27 cellular contexts compared by ENCODE assay signal in the genomic region with DNA sequence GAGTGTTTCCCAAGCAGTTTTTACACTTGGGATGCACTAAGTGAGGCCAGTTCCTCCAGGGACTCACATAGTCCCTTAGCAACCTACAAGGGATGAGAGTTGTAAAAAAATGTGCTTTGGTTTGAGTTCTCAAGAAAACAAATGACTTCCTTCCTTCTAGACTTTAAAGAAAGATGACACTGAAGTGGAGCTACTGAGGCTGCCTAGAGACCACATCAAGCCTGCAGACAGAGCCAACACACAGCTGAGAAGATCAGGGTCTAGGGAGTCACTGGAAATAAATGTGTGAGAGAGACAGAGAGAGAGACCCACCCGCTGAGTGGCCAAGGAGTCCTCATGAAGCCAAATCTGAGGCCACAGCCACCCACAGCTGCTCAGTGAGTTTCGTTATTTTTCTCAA.
DNase-seq lines count a peak whose midpoint lies in the region; ATAC-seq, FAIRE-seq and TF ChIP-seq lines count a peak whose summit lies in the region.
"Had no signal": no experiment of that assay in that cellular context is flagged by ENCODE, and none has a peak within 500 bp of the region (broad histone marks: within the 10 kb centered on the region; RNA-seq: fewer than 3 reads in every experiment).

No MANE protein-coding gene starts in this region.

- no peak overlapping the region for H4K8ac ChIP-seq in mesenchymal stem cell (ENCODE audit: low read length)

- ATAC-seq in gastrocnemius medialis (no peak), HepG2 (no peak), HG02642 (IDR thresholded peaks at IDR 0.05; ENCODE audit: poor library complexity, unreplicated experiment) (no peak)
- ATAC-seq: gastroesophageal sphincter, GM12878 had no signal

- no peak for TF ChIP-seq RAD21 in HepG2 (CRISPR knock-in tag; IDR thresholded peaks at IDR 0.05)

- no peak overlapping the region for H3K4ac ChIP-seq in mesenchymal stem cell (ENCODE audit: low read depth in 1 of 2, low read length in 2 of 2)

- H3K36me3 Mint-ChIP-seq in IgD-negative memory B cell (peaks cover 11% of the 10 kb centered on the region), astrocyte (ENCODE audit: low read depth, unreplicated experiment) (peaks cover 51% of the 10 kb centered on the region)
- H3K36me3 Mint-ChIP-seq: CD8-positive, alpha-beta memory T cell had no signal

- H3K18ac ChIP-seq in mesenchymal stem cell (ENCODE audit: low read depth in 1 of 2, low read length in 2 of 2), result peak overlapping the region in 1 of 2 experiments; percentile 93

- no peak overlapping the region for H3K14ac ChIP-seq in mesenchymal stem cell (ENCODE audit: low read length in 2 of 2)

- TF ChIP-seq EP300 in HepG2 (IDR thresholded peaks at IDR 0.05; ENCODE audit: low read depth in 2 of 2, low read length in 2 of 2) (no peak), HepG2 (CRISPR knock-in tag; IDR thresholded peaks at IDR 0.05; ENCODE audit: borderline replicate concordance) (no peak)

- FAIRE-seq in astrocyte (lab: Jason Lieb, UNC) (peak; percentile 13), HepG2 (lab: Jason Lieb, UNC) (no peak)
- FAIRE-seq: GM12878, keratinocyte had no signal

- peaks cover 17% of the 10 kb centered on the region for H3K36me3 ChIP-seq in astrocyte (ENCODE audit: insufficient read depth, low read length)
- H3K36me3 ChIP-seq in mesenchymal stem cell (ENCODE audit: control insufficient read depth in 1 of 2, insufficient read depth in 2 of 2, low read depth in 1 of 2, low read length in 2 of 2), result peaks cover 4 to 48% of the 10 kb centered on the region in 2 experiments
- no peaks in the 10 kb centered on the region for H3K36me3 ChIP-seq in gastrocnemius medialis
- peaks cover 34 to 85% of the 10 kb centered on the region in 2 experiments for H3K36me3 ChIP-seq in HepG2 (replicated peaks in 1 of 2; ENCODE audit: control insufficient read depth in 1 of 2, insufficient read depth in 2 of 2, low read length in 2 of 2)

- no peak overlapping the region for H4K91ac ChIP-seq in mesenchymal stem cell (ENCODE audit: low read length)

- DNase-seq in astrocyte (ENCODE audit: low read depth) (no peak), mesenchymal stem cell (peak; percentile 67), gastrocnemius medialis (no peak), HepG2 (ENCODE audit: low spot score) (no peak), NCI-H2029 (lab: John Stamatoyannopoulos, UW) (no peak), mucosa of gallbladder (ENCODE audit: low spot score) (no peak)
- DNase-seq: activated naive CD4-positive, alpha-beta T cell treated with anti-CD3 and anti-CD28 coated beads, Interleukin-2, amount 50 U/mL, for 16 hours; activated T-cell treated with anti-CD3 and anti-CD28 coated beads, Interleukin-2, amount 50 U/mL, for 48 hours; erythroblast; HCEC 1CT; mesendoderm; MV-4-11; NCI-H2171; NCI-H524; spleen; stimulated activated CD4-positive, alpha-beta T cell treated with anti-CD3 and anti-CD28 coated beads, Interleukin-4, amount 100 ng/mL, for 4 hours; transverse colon had no signal

- H3K9ac ChIP-seq in astrocyte (ENCODE audit: low read length) (no peak overlapping the region), mesenchymal stem cell (ENCODE audit: low read length) (no peak overlapping the region), HepG2 (ENCODE audit: insufficient read depth, low read depth, low read length) (no peak overlapping the region)
- H3K9ac ChIP-seq: KMS-11 had no signal

- no peaks in the 10 kb centered on the region for H3K9me3 Mint-ChIP-seq in IgD-negative memory B cell
- peaks cover 6% of the 10 kb centered on the region for H3K9me3 Mint-ChIP-seq in astrocyte (ENCODE audit: unreplicated experiment)

- H2BK15ac ChIP-seq in mesenchymal stem cell (ENCODE audit: low read depth, poor library complexity, severe bottlenecking), result no peak overlapping the region

- H3K79me2 ChIP-seq in astrocyte (ENCODE audit: insufficient read depth, low read length) (peaks cover 29% of the 10 kb centered on the region), HepG2 (ENCODE audit: insufficient read depth, low read length) (no peaks in the 10 kb centered on the region)

- H2BK12ac ChIP-seq in mesenchymal stem cell (ENCODE audit: low read length in 2 of 2), result peak overlapping the region in 1 of 2 experiments; percentile 15

- H3K4me2 ChIP-seq in astrocyte (ENCODE audit: low read length) (no peak overlapping the region), mesenchymal stem cell (ENCODE audit: low read length, poor library complexity, severe bottlenecking) (no peak overlapping the region), HepG2 (ENCODE audit: low read depth, low read length) (no peak overlapping the region)
- H3K4me2 ChIP-seq: KMS-11 had no signal

- H3K4me3 Mint-ChIP-seq in IgD-negative memory B cell, result no peak overlapping the region
- peak overlapping the region; percentile 14 for H3K4me3 Mint-ChIP-seq in astrocyte (ENCODE audit: unreplicated experiment)
- H3K4me3 Mint-ChIP-seq: CD8-positive, alpha-beta memory T cell; central memory CD8-positive, alpha-beta T cell; stimulated activated naive CD8-positive, alpha-beta T cell treated with anti-CD3 and anti-CD28 coated beads, Interleukin-15, Interleukin-2, amounts not matched to agents 100 ng/mL and 50 ng/mL, for 24 hours had no signal

- in situ Hi-C loops in gastrocnemius medialis (cut with MboI; ENCODE audit: low sequenced_read_pairs in 4 of 4), result no loop called here
- in situ Hi-C loops in HepG2 (cut with HindIII; ENCODE audit: extremely low pct_ligation_motif_present, low pct_unique_long_range_greater_than_20kb), result no loop called here

- H3K9me3 ChIP-seq in astrocyte (ENCODE audit: insufficient read depth, low read depth, low read length), result peaks cover 3% of the 10 kb centered on the region
- peaks cover 8% of the 10 kb centered on the region for H3K9me3 ChIP-seq in mesenchymal stem cell (ENCODE audit: control insufficient read depth, low read length)
- H3K9me3 ChIP-seq in gastrocnemius medialis, result no peaks in the 10 kb centered on the region
- H3K9me3 ChIP-seq in HepG2 (ENCODE audit: low read length), result no peaks in the 10 kb centered on the region
- H3K9me3 ChIP-seq: gastroesophageal sphincter, spleen, transverse colon had no signal

- H2AK5ac ChIP-seq in mesenchymal stem cell (ENCODE audit: low read length, severe bottlenecking), result no peak overlapping the region

- peaks cover 0 to 1% (median 0%) of the 10 kb centered on the region in 3 donors for H3K4me1 Mint-ChIP-seq in IgD-negative memory B cell
- peaks cover 62% of the 10 kb centered on the region for H3K4me1 Mint-ChIP-seq in astrocyte (ENCODE audit: low read depth, unreplicated experiment)
- H3K4me1 Mint-ChIP-seq: CD8-positive, alpha-beta memory T cell; central memory CD8-positive, alpha-beta T cell had no signal

- H2BK120ac ChIP-seq in mesenchymal stem cell (ENCODE audit: low read depth, low read length), result no peak overlapping the region

- H3K27me3 Mint-ChIP-seq in IgD-negative memory B cell (no peaks in the 10 kb centered on the region), astrocyte (ENCODE audit: low read depth, unreplicated experiment) (no peaks in the 10 kb centered on the region)

- WGBS in mesenchymal stem cell, result 65% methylated on average over 2 of the region's 2 CpGs
- 97% methylated on average over 2 of the region's 2 CpGs for WGBS in HepG2 (ENCODE audit: low lambda C conversion rate)

- intact Hi-C loops in gastrocnemius medialis (cut with DNase I; ENCODE audit: low total_unique reads), result no loop called here
- intact Hi-C loops in HepG2 (cut with micrococcal nuclease; ENCODE audit: unreplicated experiment), result no loop called here

- H2AFZ ChIP-seq in astrocyte (ENCODE audit: low read depth, low read length), result no peak overlapping the region
- H2AFZ ChIP-seq in mesenchymal stem cell (ENCODE audit: low read depth, low read length), result no peak overlapping the region
- H2AFZ ChIP-seq in HepG2 (ENCODE audit: low read length), result no peak overlapping the region

- no peak overlapping the region for H2BK5ac ChIP-seq in mesenchymal stem cell (ENCODE audit: low read depth, low read length, poor library complexity, severe bottlenecking)

- H3K4me1 ChIP-seq in astrocyte (ENCODE audit: insufficient read depth, low read length) (peaks cover 17% of the 10 kb centered on the region), mesenchymal stem cell (ENCODE audit: control insufficient read depth, insufficient read depth, low read depth, low read length) (peaks cover 14% of the 10 kb centered on the region), gastrocnemius medialis (peaks cover 37 to 49% of the 10 kb centered on the region in 2 donors), HepG2 (ENCODE audit: insufficient read depth, low read length) (no peaks in the 10 kb centered on the region)

- H3K27ac ChIP-seq in astrocyte (ENCODE audit: low read depth, low read length) (no peak overlapping the region), mesenchymal stem cell (ENCODE audit: low read length, poor library complexity, severe bottlenecking) (no peak overlapping the region), gastrocnemius medialis (peak overlapping the region in 3 of 4 donors; percentile 65 to 83 (median 69)), HepG2 (ENCODE audit: extremely low read length, insufficient read depth, low read length) (no peak overlapping the region)
- H3K27ac ChIP-seq: KMS-11, RWPE1 had no signal

- TF ChIP-seq CTCF in astrocyte (IDR thresholded peaks at IDR 0.05; ENCODE audit: insufficient read depth, low read depth, low read length) (no peak), gastrocnemius medialis (IDR thresholded peaks at IDR 0.05 in 4 of 5, conservative IDR thresholded peaks at IDR 0.05 in 1 of 5) (no peak), HepG2 (CRISPR knock-in tag; IDR thresholded peaks at IDR 0.05) (no peak)

- CTCF ChIA-PET in HepG2 (lab: Yijun Ruan, JAX; ENCODE audit: low intra/inter-chr PET ratio, low total read pairs), result no interaction called here

- no peak overlapping the region for H3K23ac ChIP-seq in mesenchymal stem cell (ENCODE audit: low read length in 2 of 2)

- TF ChIP-seq POLR2A in gastrocnemius medialis (IDR thresholded peaks at IDR 0.05) (no peak), HepG2 (IDR thresholded peaks at IDR 0.05; ENCODE audit: insufficient read depth in 1 of 2, low read depth in 2 of 2, low read length in 2 of 2) (no peak)

- BruUV-seq in HepG2 (replicated peaks; lab: Mats Ljungman, UMichigan), result no TSS peak

- H3K27ac Mint-ChIP-seq in IgD-negative memory B cell, result peak overlapping the region in 2 of 3 donors; percentile 29 to 54
- H3K27ac Mint-ChIP-seq in astrocyte (ENCODE audit: unreplicated experiment), result no peak overlapping the region
- H3K27ac Mint-ChIP-seq: CD8-positive, alpha-beta memory T cell; stimulated activated naive CD8-positive, alpha-beta T cell treated with anti-CD3 and anti-CD28 coated beads, Interleukin-15, Interleukin-2, amounts not matched to agents 100 ng/mL and 50 ng/mL, for 24 hours had no signal

- POLR2A ChIA-PET in HepG2 (lab: Yijun Ruan, JAX), result no interaction called here

- H3K4me3 ChIP-seq in astrocyte (ENCODE audit: insufficient read depth, low read depth, low read length), result no peak overlapping the region
- H3K4me3 ChIP-seq in mesenchymal stem cell (ENCODE audit: insufficient read depth in 1 of 2, low read depth in 1 of 2, low read length in 2 of 2), result no peak overlapping the region
- no peak overlapping the region for H3K4me3 ChIP-seq in gastrocnemius medialis
- no peak overlapping the region for H3K4me3 ChIP-seq in HepG2 (replicated peaks in 1 of 3; ENCODE audit: insufficient read depth in 1 of 3, low read depth in 2 of 3, low read length in 3 of 3)
- H3K4me3 ChIP-seq: gastroesophageal sphincter, GM12878, spleen, transverse colon had no signal

- peaks cover 24% of the 10 kb centered on the region for H3K79me1 ChIP-seq in mesenchymal stem cell (replicated peaks; ENCODE audit: low read length, poor library complexity, severe bottlenecking)

- peaks cover 47% of the 10 kb centered on the region for H4K20me1 ChIP-seq in astrocyte (ENCODE audit: insufficient read depth, low read length)
- H4K20me1 ChIP-seq in HepG2 (ENCODE audit: insufficient read depth, low read length), result peaks cover 6% of the 10 kb centered on the region; the same call in 1 of the 2 replicates

- H3K27me3 ChIP-seq in astrocyte (ENCODE audit: insufficient read depth, low read length) (no peaks in the 10 kb centered on the region), mesenchymal stem cell (ENCODE audit: control insufficient read depth in 1 of 2, insufficient read depth in 1 of 2, low read length in 2 of 2) (no peaks in the 10 kb centered on the region), gastrocnemius medialis (no peaks in the 10 kb centered on the region), HepG2 (ENCODE audit: control insufficient read depth in 1 of 2, insufficient read depth in 2 of 2, low read length in 2 of 2) (no peaks in the 10 kb centered on the region)
- H3K27me3 ChIP-seq: gastroesophageal sphincter, spleen, transverse colon had no signal

Comparison
In these comparisons a context has a peak if more than half of its experiments do, and no peak if none do; other contexts are left out.
1. H3K27ac ChIP-seq: peak in gastrocnemius medialis (3 of 4); none in astrocyte (single experiment), mesenchymal stem cell (single experiment) and HepG2 (single experiment).